1 cellular context compared by ENCODE assay signal in the genomic region with DNA sequence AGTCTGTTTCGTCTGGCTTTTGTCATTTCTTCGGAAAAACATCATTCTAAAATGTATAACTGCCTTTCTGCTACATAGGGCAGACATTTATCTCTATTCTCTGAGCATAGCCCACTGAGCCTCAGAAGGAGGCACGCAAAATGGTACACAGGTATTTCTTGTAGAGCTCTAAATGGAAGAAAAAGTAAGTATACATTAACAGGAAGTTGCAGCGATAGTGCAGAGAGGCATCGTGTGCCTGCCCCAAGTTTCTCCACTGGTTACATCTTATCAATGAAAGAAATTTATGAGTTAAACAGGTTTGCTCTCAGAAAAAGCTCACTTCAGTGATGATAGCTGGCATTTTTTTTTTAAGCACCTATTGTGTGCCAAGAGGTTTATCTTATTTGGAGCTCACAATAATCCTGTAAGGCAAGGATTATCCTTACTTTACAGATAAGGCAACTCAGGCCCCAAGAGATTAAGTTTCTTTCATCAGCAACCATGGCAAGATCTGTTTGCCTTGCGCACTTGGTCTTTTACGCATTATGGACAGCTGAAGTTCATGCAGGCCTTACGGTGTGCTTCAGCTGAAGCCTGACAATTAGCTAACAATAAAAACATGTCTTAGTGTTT.
TF ChIP-seq lines count a peak whose summit lies in the region.

No MANE protein-coding gene starts in this region.

TF ChIP-seq in K562, 482 proteins besides CTCF, POLR2A, EP300 and RAD21:
- TF ChIP-seq NRF1 (conservative IDR thresholded peaks at IDR 0.05 in 1 of 2, IDR thresholded peaks at IDR 0.05 in 1 of 2) (peak; percentile 50 to 54), DPF2 (IDR thresholded peaks at IDR 0.05) (0 out of 2 replicates have a peak, but pooled peaks have one; percentile 36), ZNF766 (CRISPR knock-in tag; conservative IDR thresholded peaks at IDR 0.05) (0 out of 2 replicates have a peak, but pooled peaks have one; percentile 42), ARID1B (IDR thresholded peaks at IDR 0.05) (peak; percentile 54), U2AF2 (optimal IDR thresholded peaks at IDR 0.05; ENCODE audit: low read depth, low read length) (no peak), HLTF (IDR thresholded peaks at IDR 0.05) (no peak), SOX6 (IDR thresholded peaks at IDR 0.05) (peak; percentile 49), TAL1 (IDR thresholded peaks at IDR 0.05) (peak; percentile 46; the same call in 1 of the 2 replicates), SMARCA4 (IDR thresholded peaks at IDR 0.05) (0 out of 2 replicates have a peak, but pooled peaks have one; percentile 21), TOE1 (IDR thresholded peaks at IDR 0.05; ENCODE audit: borderline replicate concordance) (no peak), TOE1 (CRISPR knock-in tag; IDR thresholded peaks at IDR 0.05; ENCODE audit: borderline replicate concordance, low read depth) (no peak), CBFA2T3 (IDR thresholded peaks at IDR 0.05) (peak; percentile 57)
- TF ChIP-seq, protein P1, sequence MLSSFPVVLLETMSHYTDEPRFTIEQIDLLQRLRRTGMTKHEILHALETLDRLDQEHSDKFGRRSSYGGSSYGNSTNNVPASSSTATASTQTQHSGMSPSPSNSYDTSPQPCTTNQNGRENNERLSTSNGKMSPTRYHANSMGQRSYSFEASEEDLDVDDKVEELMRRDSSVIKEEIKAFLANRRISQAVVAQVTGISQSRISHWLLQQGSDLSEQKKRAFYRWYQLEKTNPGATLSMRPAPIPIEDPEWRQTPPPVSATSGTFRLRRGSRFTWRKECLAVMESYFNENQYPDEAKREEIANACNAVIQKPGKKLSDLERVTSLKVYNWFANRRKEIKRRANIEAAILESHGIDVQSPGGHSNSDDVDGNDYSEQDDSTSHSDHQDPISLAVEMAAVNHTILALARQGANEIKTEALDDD (IDR thresholded peaks at IDR 0.05): 0 out of 2 replicates have a peak, but pooled peaks have one; percentile 19
